ENCODE assay signal across 9 cellular contexts in genomic region chr6:41636803-41637178, GRCh38. TPM values are rescaled to one million over a fixed set of nuclear protein-coding genes. Genes with fewer than 3 reads are reported as not detected.
DNase-seq lines count a peak whose midpoint lies in the region; ATAC-seq, FAIRE-seq and TF ChIP-seq lines count a peak whose summit lies in the region.
"Had no signal": no experiment of that assay in that cellular context is flagged by ENCODE, and none has a peak within 500 bp of the region (broad histone marks: within the 10 kb centered on the region; RNA-seq: fewer than 3 reads in every experiment).

No MANE protein-coding gene starts in this region.

- POLR2A ChIA-PET in endothelial cell of umbilical vein (lab: Charles Lee) = no interaction called here

- peak; percentile 89 for FAIRE-seq in endothelial cell of umbilical vein (lab: Jason Lieb, UNC)

- H3K36me3 ChIP-seq in endothelial cell of umbilical vein (ENCODE audit: control insufficient read depth in 2 of 2, extremely low read depth in 1 of 2, insufficient read depth in 2 of 2, low read length in 2 of 2) = no peaks in the 10 kb centered on the region
- H3K36me3 ChIP-seq in mesodermal cell (ENCODE audit: control insufficient read depth, insufficient read depth, low read length) = peaks cover 28% of the 10 kb centered on the region
- no peaks in the 10 kb centered on the region for H3K36me3 ChIP-seq in vagina

- H3K27me3 ChIP-seq in endothelial cell of umbilical vein (ENCODE audit: control insufficient read depth in 2 of 2, insufficient read depth in 2 of 2, low read length in 2 of 2) (no peaks in the 10 kb centered on the region), vagina (no peaks in the 10 kb centered on the region)

- peaks cover 21% of the 10 kb centered on the region for H3K4me1 ChIP-seq in endothelial cell of umbilical vein (ENCODE audit: control insufficient read depth, extremely low read depth, insufficient read depth, low read length)
- H3K4me1 ChIP-seq in mesodermal cell (ENCODE audit: control insufficient read depth, insufficient read depth, low read length, poor library complexity, severe bottlenecking) = peaks cover 48% of the 10 kb centered on the region
- peaks cover 41% of the 10 kb centered on the region for H3K4me1 ChIP-seq in vagina

- ATAC-seq in Right ventricle myocardium inferior (peak; percentile 19), GM21447 (IDR thresholded peaks at IDR 0.05; ENCODE audit: unreplicated experiment) (no peak)

- no peaks in the 10 kb centered on the region for H3K79me2 ChIP-seq in endothelial cell of umbilical vein (ENCODE audit: control insufficient read depth, insufficient read depth, low read length)

- peak overlapping the region; percentile 66 for H3K4me2 ChIP-seq in endothelial cell of umbilical vein (ENCODE audit: insufficient read depth, low read length)

- TF ChIP-seq POLR2A in endothelial cell of umbilical vein (IDR thresholded peaks at IDR 0.05; ENCODE audit: low read depth, low read length) (no peak), vagina (IDR thresholded peaks at IDR 0.05) (no peak)

- H3K9me3 ChIP-seq in endothelial cell of umbilical vein (replicated peaks; ENCODE audit: control insufficient read depth, insufficient read depth, low read length) = no peaks in the 10 kb centered on the region
- H3K9me3 ChIP-seq in mesodermal cell (ENCODE audit: control insufficient read depth, low read length) = no peaks in the 10 kb centered on the region
- H3K9me3 ChIP-seq in vagina = no peaks in the 10 kb centered on the region

- CTCF ChIA-PET in endothelial cell of umbilical vein (lab: Charles Lee) = interaction anchor here (0.7 to 2.6 kb wide), 7 partner anchors 10 to 143 kb away, joined by 3 to 13 read pairs (median 3); partner anchors contain the start of gene FRS3

- TF ChIP-seq CTCF in endothelial cell of umbilical vein (IDR thresholded peaks at IDR 0.05; ENCODE audit: extremely low read depth in 1 of 2, insufficient read depth in 1 of 2, low read depth in 1 of 2, low read length in 2 of 2) (no peak), vagina (IDR thresholded peaks at IDR 0.05) (no peak)

- dilution Hi-C loops in endothelial cell of umbilical vein (cut with MboI; ENCODE audit: extremely low pct_ligation_motif_present, low sequenced_read_pairs) = no loop called here

- H3K9ac ChIP-seq in endothelial cell of umbilical vein (replicated peaks; ENCODE audit: extremely low read depth, insufficient read depth, low read length) = peak overlapping the region; percentile 51

- BruUV-seq in endothelial cell of umbilical vein (replicated peaks; lab: Mats Ljungman, UMichigan) = no TSS peak

- H3K9me1 ChIP-seq in endothelial cell of umbilical vein (replicated peaks; ENCODE audit: control insufficient read depth, extremely low read depth, insufficient read depth, low read length) = no peaks in the 10 kb centered on the region

- H3K4me3 ChIP-seq in endothelial cell of umbilical vein (replicated peaks in 1 of 3; ENCODE audit: insufficient read depth in 1 of 3, low read depth in 1 of 3, low read length in 3 of 3) (peak overlapping the region; percentile 27 to 66 (median 55)), mesodermal cell (ENCODE audit: extremely low read depth, insufficient read depth, low read length, poor library complexity, severe bottlenecking) (peak overlapping the region; percentile 90), vagina (peak overlapping the region; percentile 51 to 62)

- 5 to 7% methylated on average over 15 to 28 of the region's 30 CpGs for WGBS in mesodermal cell (ENCODE audit: insufficient coverage in 2 of 2), 2 experiments

- H4K20me1 ChIP-seq in endothelial cell of umbilical vein (replicated peaks; ENCODE audit: control insufficient read depth, extremely low read depth, insufficient read depth, low read length) = no peaks in the 10 kb centered on the region

- intact Hi-C loops in Right ventricle myocardium inferior (cut with DNase I) = no loop called here
- intact Hi-C loops in cardiac septum (cut with DNase I) = no loop called here
- intact Hi-C loops in endothelial cell of umbilical vein (cut with micrococcal nuclease) = loop anchor here (1.0 kb wide), 2 partner anchors 9 to 46 kb away; no protein-coding TSS in a partner anchor
- intact Hi-C loops in vagina (cut with DNase I) = no loop called here

- H3K27ac ChIP-seq in endothelial cell of umbilical vein (ENCODE audit: insufficient read depth, low read depth, low read length) (peak overlapping the region; percentile 30), mesodermal cell (ENCODE audit: low read depth, low read length, severe bottlenecking) (peak overlapping the region; percentile 83), vagina (peak overlapping the region; percentile 47)

- DNase-seq in Right ventricle myocardium inferior (ENCODE audit: missing footprints) (no peak), cardiac septum (ENCODE audit: low spot score) (no peak), endothelial cell of umbilical vein (ENCODE audit: low read depth, low spot score) (peak; percentile 51), vagina (ENCODE audit: extremely low spot score in 2 of 2) (no peak), NCI-H128 (lab: John Stamatoyannopoulos, UW; ENCODE audit: unreplicated experiment) (no peak), SK-N-DZ (ENCODE audit: low spot score) (no peak)
- DNase-seq: NCI-H510A had no signal

- H2AFZ ChIP-seq in endothelial cell of umbilical vein (ENCODE audit: low read depth, low read length) = peak overlapping the region; percentile 44

TF ChIP-seq in endothelial cell of umbilical vein, 7 proteins besides CTCF, POLR2A, EP300 and RAD21:
- TF ChIP-seq FOS (IDR thresholded peaks at IDR 0.05; ENCODE audit: borderline replicate concordance, insufficient read depth, low read length) (peak; percentile 81), POLR2AphosphoS5 (IDR thresholded peaks at IDR 0.05; ENCODE audit: insufficient read depth, low read depth, low read length) (peak; percentile 61), GATA2 (IDR thresholded peaks at IDR 0.05; ENCODE audit: insufficient read depth, insufficient read length, low read depth, low read length) (no peak)
TF ChIP-seq in endothelial cell of umbilical vein: peak in this region for 2.

RNA-seq across cellular contexts. Expression of gene MDFI, which starts 1.5 kb away (rescaled TPM):
- total RNA-seq in Right ventricle myocardium inferior = 1.3 TPM
- 4.3 TPM for total RNA-seq in cardiac septum
- total RNA-seq in endothelial cell of umbilical vein = 32.4 and 45.8 TPM in 2 replicates
- polyA plus RNA-seq in endothelial cell of umbilical vein = 74.1 and 81.6 TPM in 2 replicates
- 60.0 and 83.2 TPM in 2 replicates for polyA plus RNA-seq in endothelial cell of umbilical vein (2011; cell fraction: cytosol; rRNA removed)
- 54.1 and 56.1 TPM in 2 replicates for polyA plus RNA-seq in endothelial cell of umbilical vein (2011; cell fraction: nucleus; rRNA removed)
- 20.0 and 24.3 TPM in 2 replicates for polyA plus RNA-seq in endothelial cell of umbilical vein (2012)
- polyA minus RNA-seq in endothelial cell of umbilical vein = 17.4 and 25.5 TPM in 2 replicates
- not detected for polyA minus RNA-seq in endothelial cell of umbilical vein (2011; cell fraction: cytosol; rRNA and poly(A)+ RNA removed)
- 8.0 and 14.1 TPM in 2 replicates for polyA minus RNA-seq in endothelial cell of umbilical vein (2011; cell fraction: nucleus; rRNA and poly(A)+ RNA removed)
- 178 TPM for polyA plus RNA-seq in mesodermal cell (2013, experiment 1 of 2)
- polyA plus RNA-seq in mesodermal cell (2013, experiment 2 of 2) = 145 TPM
- 37.3 TPM for total RNA-seq in vagina
- polyA plus RNA-seq in SK-N-DZ (2014; cell fraction: cytosol; rRNA removed) = 1.7 and 2.3 TPM in 2 replicates
- polyA plus RNA-seq in SK-N-DZ (2014; cell fraction: nucleus; rRNA removed) = 3.1 and 5.5 TPM in 2 replicates

Comparison
In these comparisons a context has a peak if more than half of its experiments do, and no peak if none do; other contexts are left out.
1. H3K27ac ChIP-seq: peak in every context shown above with its lines; median percentile 83 in mesodermal cell; 47 in vagina; 30 in endothelial cell of umbilical vein.